Comparison of ENCODE assay signal across 8 cellular contexts in genomic region chr16:57300387-57301125, GRCh38. TPM values are rescaled to one million over a fixed set of nuclear protein-coding genes. Genes with fewer than 3 reads are reported as not detected.
A peak's percentile ranks its signal among the peaks of the same experiment; 100 is the strongest.
DNase-seq lines count a peak whose midpoint lies in the region; ATAC-seq and TF ChIP-seq lines count a peak whose summit lies in the region.

No MANE protein-coding gene starts in this region.

- TF ChIP-seq POLR2A in heart left ventricle (IDR thresholded peaks at IDR 0.05) (peak in 1 of 2 donors; percentile 68), tibial nerve (IDR thresholded peaks at IDR 0.05) (peak; percentile 22 to 25)

- H3K36me3 ChIP-seq in heart left ventricle (no peaks in the 10 kb centered on the region), parathyroid adenoma (ENCODE audit: control insufficient read depth, insufficient read depth, low read length) (no peaks in the 10 kb centered on the region), tibial nerve (no peaks in the 10 kb centered on the region)

- H3K4me3 ChIP-seq in heart left ventricle (peak overlapping the region in 11 of 12 donors; percentile 20 to 57 (median 52)), parathyroid adenoma (ENCODE audit: low read depth, low read length) (peak overlapping the region; percentile 55), tibial nerve (peak overlapping the region; percentile 33 to 50 (median 42))

- H3K27me3 ChIP-seq in heart left ventricle (no peaks in the 10 kb centered on the region), parathyroid adenoma (ENCODE audit: control insufficient read depth, insufficient read depth, low read length) (no peaks in the 10 kb centered on the region), tibial nerve (no peaks in the 10 kb centered on the region)

- H3K27ac ChIP-seq in heart left ventricle: peak overlapping the region; percentile 66 to 94 (median 89)
- H3K27ac ChIP-seq in parathyroid adenoma: peak overlapping the region; percentile 88
- H3K27ac ChIP-seq in tibial nerve: peak overlapping the region; percentile 84 to 98 (median 88)

- intact Hi-C loops in heart left ventricle (cut with DNase I): loop anchor here in 8 of 10 donors (1.0 to 5.0 kb wide), 8 partner anchors 55 to 219 kb away; partner anchors contain the start of genes CX3CL1 (in 7 of the 8) and ARL2BP (in 1 of the 8)

- peak overlapping the region; percentile 75 for H3K4me2 ChIP-seq in parathyroid adenoma (ENCODE audit: low read length)

- no peaks in the 10 kb centered on the region for H3K79me2 ChIP-seq in parathyroid adenoma

- TF ChIP-seq CTCF in GM12874 (IDR thresholded peaks at IDR 0.05; ENCODE audit: insufficient read depth, low read depth, low read length) (peak; percentile 93), heart left ventricle (IDR thresholded peaks at IDR 0.05) (peak; percentile 89 to 99 (median 96)), parathyroid adenoma (IDR thresholded peaks at IDR 0.05) (peak; percentile 97), tibial nerve (IDR thresholded peaks at IDR 0.05) (peak; percentile 90 to 99 (median 98))

- 3 to 9% (median 7%) methylated on average over 24 to 36 of the region's 36 CpGs for WGBS in heart left ventricle, 4 donors
- WGBS in tibial nerve, 2 donors: 2 to 5% methylated on average over 35 to 36 of the region's 36 CpGs

- ATAC-seq in HG02852 (IDR thresholded peaks at IDR 0.05; ENCODE audit: unreplicated experiment): peak; percentile 78
- ATAC-seq in heart left ventricle: peak; percentile 94 to 96 (median 94)

- H3K9ac ChIP-seq in parathyroid adenoma: no peak overlapping the region

- H2AFZ ChIP-seq in parathyroid adenoma: peak overlapping the region; percentile 74

- TF ChIP-seq EP300 in tibial nerve (IDR thresholded peaks at IDR 0.05): peak; percentile 80 to 86

- DNase-seq in NCI-H1436 (lab: John Stamatoyannopoulos, UW) (peak; percentile 99), SW 1271 (lab: John Stamatoyannopoulos, UW) (peak; percentile 84 to 91), amniotic epithelial cell (ENCODE audit: low read depth) (peak; percentile 97), heart left ventricle (peak; percentile 98 to 99 (median 99)), tibial nerve (ENCODE audit: low spot score in 2 of 2) (peak; percentile 99 to 100)

- H3K9me3 ChIP-seq in heart left ventricle: no peaks in the 10 kb centered on the region
- H3K9me3 ChIP-seq in parathyroid adenoma (ENCODE audit: control insufficient read depth, low read length): no peaks in the 10 kb centered on the region
- H3K9me3 ChIP-seq in tibial nerve: no peaks in the 10 kb centered on the region

- peaks cover 0 to 41% (median 29%) of the 10 kb centered on the region in 12 donors for H3K4me1 ChIP-seq in heart left ventricle
- peaks cover 7% of the 10 kb centered on the region for H3K4me1 ChIP-seq in parathyroid adenoma
- H3K4me1 ChIP-seq in tibial nerve: peaks cover 0 to 41% (median 13%) of the 10 kb centered on the region in 4 donors

RNA-seq across cellular contexts. Expression of gene PLLP, which starts 16.1 kb away (rescaled TPM):
- total RNA-seq in heart left ventricle: 10 to 100 TPM in 1 of 9 donors, 1 to 10 TPM in 8; 2.0 to 14.8 (median 2.4) TPM
- polyA plus RNA-seq in heart left ventricle: 10 to 100 TPM in 1 of 2 donors, 1 to 10 TPM in 1; 8.2 to 10.4 TPM
- total RNA-seq in tibial nerve: 100 to 1,000 TPM; 162 to 363 (median 321) TPM

RNA-seq across cellular contexts. Expression of gene ARL2BP, which starts 55.5 kb away (rescaled TPM):
- total RNA-seq in heart left ventricle: 10 to 100 TPM; 43.9 to 68.8 (median 52.1) TPM
- 10 to 100 TPM; 40.3 to 83.5 TPM for polyA plus RNA-seq in heart left ventricle
- total RNA-seq in tibial nerve: 10 to 100 TPM; 54.0 to 63.8 (median 55.5) TPM

RNA-seq across cellular contexts. Expression of gene CCL22, which starts 58.0 kb away (rescaled TPM):
- under 1 TPM in 5 of 9 donors, not detected in 4; 0.10 to 0.24 (median 0.13) TPM for total RNA-seq in heart left ventricle
- polyA plus RNA-seq in heart left ventricle: under 1 TPM in 1 of 2 donors, not detected in 1; 0.06 TPM
- total RNA-seq in tibial nerve: not detected

Comparison
In these comparisons a context has a peak if more than half of its experiments do, and no peak if none do; other contexts are left out.
1. Peak in every context shown above with its lines: DNase-seq, ATAC-seq, H3K4me3 ChIP-seq and H3K27ac ChIP-seq.
2. RNA of gene PLLP, which starts 16.1 kb away (total RNA-seq): 162 to 363 TPM in tibial nerve; 2.0 to 14.8 TPM in heart left ventricle; every median in the first group is over 10 times any median in the second.